ENCODE assay signal across 10 cellular contexts in genomic region chr22:46574993-46575914, GRCh38. TPM values are rescaled to one million over a fixed set of nuclear protein-coding genes. Genes with fewer than 3 reads are reported as not detected.
A peak's percentile ranks its signal among the peaks of the same experiment; 100 is the strongest.
DNase-seq lines count a peak whose midpoint lies in the region; ATAC-seq and TF ChIP-seq lines count a peak whose summit lies in the region.
"Had no signal": no experiment of that assay in that cellular context is flagged by ENCODE, and none has a peak within 500 bp of the region (broad histone marks: within the 10 kb centered on the region; RNA-seq: fewer than 3 reads in every experiment).

No MANE protein-coding gene starts in this region.

- WGBS in suprapubic skin, result 77% methylated on average over 19 of the region's 19 CpGs

- no peak overlapping the region for H3K4me3 ChIP-seq in suprapubic skin
- H3K4me3 ChIP-seq in MG63, result no peak overlapping the region

- H3K4me3 Mint-ChIP-seq in activated T-cell treated with anti-CD3 and anti-CD28 coated beads, Interleukin-2, amount 50 U/mL, for 24 hours, result peak overlapping the region; percentile 77
- peak overlapping the region; percentile 67 for H3K4me3 Mint-ChIP-seq in activated T-helper 17 cell treated with anti-CD3 and anti-CD28 coated beads, Interleukin-2, amount 50 U/mL, for 72 hours
- peak overlapping the region; percentile 75 to 84 (median 76) for H3K4me3 Mint-ChIP-seq in immature natural killer cell

- TF ChIP-seq CTCF in suprapubic skin (IDR thresholded peaks at IDR 0.05), result no peak

- peaks cover 11% of the 10 kb centered on the region for H3K9me3 Mint-ChIP-seq in activated T-cell treated with anti-CD3 and anti-CD28 coated beads, Interleukin-2, amount 50 U/mL, for 24 hours
- H3K9me3 Mint-ChIP-seq in activated T-helper 17 cell treated with anti-CD3 and anti-CD28 coated beads, Interleukin-2, amount 50 U/mL, for 72 hours, result peaks cover 4% of the 10 kb centered on the region
- peaks cover 1 to 13% (median 7%) of the 10 kb centered on the region in 6 donors for H3K9me3 Mint-ChIP-seq in immature natural killer cell

- TF ChIP-seq POLR2A in suprapubic skin (IDR thresholded peaks at IDR 0.05), result no peak

- no peaks in the 10 kb centered on the region for H3K36me3 Mint-ChIP-seq in activated T-cell treated with anti-CD3 and anti-CD28 coated beads, Interleukin-2, amount 50 U/mL, for 24 hours (ENCODE audit: low read depth)
- no peaks in the 10 kb centered on the region for H3K36me3 Mint-ChIP-seq in activated T-helper 17 cell treated with anti-CD3 and anti-CD28 coated beads, Interleukin-2, amount 50 U/mL, for 72 hours (ENCODE audit: low read depth)
- H3K36me3 Mint-ChIP-seq in immature natural killer cell, result peaks cover 0 to 5% (median 0%) of the 10 kb centered on the region in 3 donors

- no peaks in the 10 kb centered on the region for H3K9me3 ChIP-seq in suprapubic skin
- H3K9me3 ChIP-seq in MG63, result no peaks in the 10 kb centered on the region

- H3K4me1 ChIP-seq in suprapubic skin, result peaks cover 44% of the 10 kb centered on the region

- no peak for TF ChIP-seq EP300 in suprapubic skin (IDR thresholded peaks at IDR 0.05)

- H3K27me3 Mint-ChIP-seq in activated T-cell treated with anti-CD3 and anti-CD28 coated beads, Interleukin-2, amount 50 U/mL, for 24 hours, result no peaks in the 10 kb centered on the region
- H3K27me3 Mint-ChIP-seq in activated T-helper 17 cell treated with anti-CD3 and anti-CD28 coated beads, Interleukin-2, amount 50 U/mL, for 72 hours, result no peaks in the 10 kb centered on the region
- H3K27me3 Mint-ChIP-seq in immature natural killer cell (ENCODE audit: low read depth in 3 of 3), result peaks cover 0 to 7% (median 3%) of the 10 kb centered on the region in 3 donors

- H3K27ac Mint-ChIP-seq in activated T-cell treated with anti-CD3 and anti-CD28 coated beads, Interleukin-2, amount 50 U/mL, for 24 hours, result no peak overlapping the region
- peak overlapping the region; percentile 20 for H3K27ac Mint-ChIP-seq in activated T-helper 17 cell treated with anti-CD3 and anti-CD28 coated beads, Interleukin-2, amount 50 U/mL, for 72 hours
- peak overlapping the region in 5 of 6 donors; percentile 61 to 85 (median 74) for H3K27ac Mint-ChIP-seq in immature natural killer cell

- H3K36me3 ChIP-seq in suprapubic skin, result no peaks in the 10 kb centered on the region
- H3K36me3 ChIP-seq in MG63, result no peaks in the 10 kb centered on the region

- H3K27ac ChIP-seq in suprapubic skin, result peak overlapping the region; percentile 42

- H3K27me3 ChIP-seq in suprapubic skin (no peaks in the 10 kb centered on the region), MG63 (no peaks in the 10 kb centered on the region)
- H3K27me3 ChIP-seq: dorsolateral prefrontal cortex had no signal

- H3K4me1 Mint-ChIP-seq in activated T-cell treated with anti-CD3 and anti-CD28 coated beads, Interleukin-2, amount 50 U/mL, for 24 hours (ENCODE audit: low read depth), result peaks cover 28% of the 10 kb centered on the region
- H3K4me1 Mint-ChIP-seq in activated T-helper 17 cell treated with anti-CD3 and anti-CD28 coated beads, Interleukin-2, amount 50 U/mL, for 72 hours, result peaks cover 7% of the 10 kb centered on the region
- peaks cover 36 to 38% of the 10 kb centered on the region in 2 donors for H3K4me1 Mint-ChIP-seq in immature natural killer cell

- DNase-seq in activated T-cell treated with anti-CD3 and anti-CD28 coated beads, Interleukin-2, amount 50 U/mL, for 24 hours, result no peak
- no peak for DNase-seq in activated T-cell treated with anti-CD3 and anti-CD28 coated beads for 4 hours
- DNase-seq in immature natural killer cell, result no peak
- DNase-seq in suprapubic skin (ENCODE audit: low spot score in 2 of 2), result peak in 1 of 2 donors; percentile 67
- no peak for DNase-seq in hepatic stellate cell (ENCODE audit: low spot score)
- DNase-seq in NK-92 (lab: John Stamatoyannopoulos, UW; ENCODE audit: unreplicated experiment), result no peak
- no peak for DNase-seq in MG63
- DNase-seq: SIG-M5 had no signal

- ATAC-seq in activated T-helper 17 cell treated with anti-CD3 and anti-CD28 coated beads, Interleukin-2, amount 50 U/mL, for 72 hours (replicated peaks), result no peak

RNA-seq across cellular contexts. Expression of gene CELSR1, which starts 37.8 kb away (rescaled TPM):
- total RNA-seq in activated T-helper 17 cell treated with anti-CD3 and anti-CD28 coated beads, Interleukin-2, amount 50 U/mL, for 72 hours, result under 1 TPM; 0.32 to 0.48 TPM
- polyA plus RNA-seq in immature natural killer cell, result 1 to 10 TPM in 2 of 3 donors, under 1 TPM in 1; 0.24 to 1.6 (median 1.2) TPM
- 100 to 1,000 TPM in 1 of 4 donors, 10 to 100 TPM in 3; 75.6 to 102 (median 77.5) TPM for total RNA-seq in suprapubic skin
- total RNA-seq in MG63 (2014; rRNA removed; shearing (Covaris generic); ENCODE audit: low replicate concordance), result 0.30 and 0.59 TPM in 2 replicates

RNA-seq across cellular contexts. Expression of gene GRAMD4, which starts 44.9 kb away (rescaled TPM):
- 10 to 100 TPM; 23.6 to 51.0 TPM for total RNA-seq in activated T-helper 17 cell treated with anti-CD3 and anti-CD28 coated beads, Interleukin-2, amount 50 U/mL, for 72 hours
- 10 to 100 TPM in 1 of 3 donors, 1 to 10 TPM in 2; 3.5 to 23.0 (median 4.1) TPM for polyA plus RNA-seq in immature natural killer cell
- total RNA-seq in suprapubic skin, result 100 to 1,000 TPM in 3 of 4 donors, 10 to 100 TPM in 1; 64.1 to 230 (median 164) TPM
- 3.4 and 10.8 TPM in 2 replicates for total RNA-seq in MG63 (2014; rRNA removed; shearing (Covaris generic); ENCODE audit: low replicate concordance)

Comparison
In these comparisons a context has a peak if more than half of its experiments do, and no peak if none do; other contexts are left out.
1. RNA of gene CELSR1, which starts 37.8 kb away (total RNA-seq): 75.6 to 102 TPM in suprapubic skin; 0.30 to 0.59 TPM in MG63 and 0.32 to 0.48 TPM in activated T-helper 17 cell treated with anti-CD3 and anti-CD28 coated beads, Interleukin-2, amount 50 U/mL, for 72 hours; every median in the first group is over 10 times any median in the second.
2. Peak in every context shown above with its lines, with median percentiles within 50 percentile points of each other: H3K4me3 Mint-ChIP-seq.